ENCODE assay signal across 8 cellular contexts in genomic region chr19:8569066-8569761, GRCh38. TPM values are rescaled to one million over a fixed set of nuclear protein-coding genes. Genes with fewer than 3 reads are reported as not detected.
A peak's percentile ranks its signal among the peaks of the same experiment; 100 is the strongest.
DNase-seq lines count a peak whose midpoint lies in the region; ATAC-seq and TF ChIP-seq lines count a peak whose summit lies in the region.

No MANE protein-coding gene starts in this region.

- peak overlapping the region; percentile 80 to 92 (median 88) for H3K4me3 Mint-ChIP-seq in CD4-positive, CD25-positive, alpha-beta regulatory T cell
- H3K4me3 Mint-ChIP-seq in endothelial cell (ENCODE audit: unreplicated experiment) = no peak overlapping the region

- H3K36me3 Mint-ChIP-seq in CD4-positive, CD25-positive, alpha-beta regulatory T cell = peaks cover 10% of the 10 kb centered on the region
- H3K36me3 Mint-ChIP-seq in endothelial cell (ENCODE audit: low read depth, unreplicated experiment) = peaks cover 4% of the 10 kb centered on the region

- DNase-seq in CD4-positive, CD25-positive, alpha-beta regulatory T cell = peak; percentile 35 to 93 (median 40)
- DNase-seq in NB4 (ENCODE audit: low read depth) (peak; percentile 100), foreskin keratinocyte (peak in 1 of 2 donors; percentile 44), D341Med (ENCODE audit: low spot score) (no peak), endothelial cell (ENCODE audit: low spot score) (no peak)
- DNase-seq in activated CD8-positive, alpha-beta memory T cell treated with anti-CD3 and anti-CD28 coated beads, Interleukin-2, amount 50 U/mL, for 1 hour (ENCODE audit: extremely low read depth) = peak; percentile 54
- peak; percentile 53 to 59 for DNase-seq in stimulated activated CD4-positive, alpha-beta T cell treated with anti-CD3 and anti-CD28 coated beads, Interleukin-2, amount 100 ng/mL, for 24 hours

- H3K27ac ChIP-seq in CD4-positive, CD25-positive, alpha-beta regulatory T cell (ENCODE audit: insufficient read depth, low read length, poor library complexity, severe bottlenecking) = peak overlapping the region; percentile 71
- no peak overlapping the region for H3K27ac ChIP-seq in foreskin keratinocyte

- peaks cover 18 to 80% (median 50%) of the 10 kb centered on the region in 4 donors for H3K4me1 Mint-ChIP-seq in CD4-positive, CD25-positive, alpha-beta regulatory T cell
- peaks cover 3% of the 10 kb centered on the region for H3K4me1 Mint-ChIP-seq in endothelial cell (ENCODE audit: unreplicated experiment)

- peaks cover 74% of the 10 kb centered on the region for H3K4me1 ChIP-seq in CD4-positive, CD25-positive, alpha-beta regulatory T cell (ENCODE audit: control insufficient read depth, insufficient read depth, low read length, poor library complexity, severe bottlenecking)
- no peaks in the 10 kb centered on the region for H3K4me1 ChIP-seq in foreskin keratinocyte

- H3K27me3 ChIP-seq in CD4-positive, CD25-positive, alpha-beta regulatory T cell (ENCODE audit: control insufficient read depth, insufficient read depth, low read length) = no peaks in the 10 kb centered on the region
- H3K27me3 ChIP-seq in foreskin keratinocyte = no peaks in the 10 kb centered on the region

- peaks cover 0 to 4% (median 0%) of the 10 kb centered on the region in 7 donors for H3K9me3 Mint-ChIP-seq in CD4-positive, CD25-positive, alpha-beta regulatory T cell
- H3K9me3 Mint-ChIP-seq in endothelial cell (ENCODE audit: unreplicated experiment) = no peaks in the 10 kb centered on the region

- peaks cover 4% of the 10 kb centered on the region for H3K36me3 ChIP-seq in CD4-positive, CD25-positive, alpha-beta regulatory T cell (ENCODE audit: control insufficient read depth, insufficient read depth, low read length)

- H3K4me3 ChIP-seq in CD4-positive, CD25-positive, alpha-beta regulatory T cell (ENCODE audit: low read depth, low read length) = peak overlapping the region; percentile 65
- peak overlapping the region; percentile 43 for H3K4me3 ChIP-seq in NB4 (ENCODE audit: low read depth, low read length)

- peak; percentile 67 for ATAC-seq in CD4-positive, CD25-positive, alpha-beta regulatory T cell (ENCODE audit: low read depth in 2 of 2)
- peak; percentile 81 for ATAC-seq in GM21723 (IDR thresholded peaks at IDR 0.05; ENCODE audit: unreplicated experiment)
- ATAC-seq in foreskin keratinocyte = peak; percentile 40

- H3K27ac Mint-ChIP-seq in CD4-positive, CD25-positive, alpha-beta regulatory T cell = peak overlapping the region; percentile 92 to 97 (median 96)
- no peak overlapping the region for H3K27ac Mint-ChIP-seq in endothelial cell (ENCODE audit: unreplicated experiment)

- TF ChIP-seq POLR2A in NB4 (IDR thresholded peaks at IDR 0.05; ENCODE audit: extremely low read depth, insufficient read length) = no peak

- H3K27me3 Mint-ChIP-seq in CD4-positive, CD25-positive, alpha-beta regulatory T cell = no peaks in the 10 kb centered on the region
- H3K27me3 Mint-ChIP-seq in endothelial cell (ENCODE audit: unreplicated experiment) = peaks cover 7% of the 10 kb centered on the region

- TF ChIP-seq CTCF in NB4 (IDR thresholded peaks at IDR 0.05; ENCODE audit: low read depth, low read length) = peak; percentile 40
- TF ChIP-seq CTCF in foreskin keratinocyte (conservative IDR thresholded peaks at IDR 0.05) = no peak
- TF ChIP-seq CTCF in endothelial cell (IDR thresholded peaks at IDR 0.05; ENCODE audit: unreplicated experiment) = no peak

- no peaks in the 10 kb centered on the region for H3K9me3 ChIP-seq in CD4-positive, CD25-positive, alpha-beta regulatory T cell (ENCODE audit: control insufficient read depth in 2 of 2, low read length in 2 of 2)

RNA-seq across cellular contexts. Expression of gene MYO1F, which starts 8.0 kb away (rescaled TPM):
- 289 TPM for total RNA-seq in CD4-positive, CD25-positive, alpha-beta regulatory T cell
- polyA plus RNA-seq in CD4-positive, CD25-positive, alpha-beta regulatory T cell = 10 to 100 TPM; 45.3 to 79.3 (median 61.5) TPM
- 0.07 and 0.11 TPM in 2 replicates for total RNA-seq in foreskin keratinocyte
- polyA plus RNA-seq in foreskin keratinocyte = 0.10 and 0.17 TPM in 2 replicates
- total RNA-seq in endothelial cell (ENCODE audit: unreplicated experiment) = 3.2 TPM

RNA-seq across cellular contexts. Expression of gene ADAMTS10, which starts 41.3 kb away (rescaled TPM):
- 17.9 TPM for total RNA-seq in CD4-positive, CD25-positive, alpha-beta regulatory T cell
- 1 to 10 TPM in 1 of 4 donors, under 1 TPM in 3; 0.42 to 1.2 (median 0.52) TPM for polyA plus RNA-seq in CD4-positive, CD25-positive, alpha-beta regulatory T cell
- total RNA-seq in foreskin keratinocyte = not detected in 2 replicates
- polyA plus RNA-seq in foreskin keratinocyte = not detected in 2 replicates
- total RNA-seq in endothelial cell (ENCODE audit: unreplicated experiment) = 58.7 TPM

RNA-seq across cellular contexts. Expression of gene ZNF414, which starts 55.2 kb away (rescaled TPM):
- 35.1 TPM for total RNA-seq in CD4-positive, CD25-positive, alpha-beta regulatory T cell
- 10 to 100 TPM in 3 of 4 donors, 1 to 10 TPM in 1; 9.7 to 15.0 (median 12.6) TPM for polyA plus RNA-seq in CD4-positive, CD25-positive, alpha-beta regulatory T cell
- total RNA-seq in foreskin keratinocyte (5.7 and 6.0 TPM in 2 replicates), endothelial cell (ENCODE audit: unreplicated experiment) (22.9 TPM)
- 14.0 and 15.7 TPM in 2 replicates for polyA plus RNA-seq in foreskin keratinocyte

Comparison
In these comparisons a context has a peak if more than half of its experiments do, and no peak if none do; other contexts are left out.
1. DNase-seq: peak in CD4-positive, CD25-positive, alpha-beta regulatory T cell (3 of 3), NB4 (single experiment), activated CD8-positive, alpha-beta memory T cell treated with anti-CD3 and anti-CD28 coated beads, Interleukin-2, amount 50 U/mL, for 1 hour (single experiment) and stimulated activated CD4-positive, alpha-beta T cell treated with anti-CD3 and anti-CD28 coated beads, Interleukin-2, amount 100 ng/mL, for 24 hours (2 of 2); none in D341Med (single experiment) and endothelial cell (single experiment).
2. RNA of gene MYO1F, which starts 8.0 kb away (total RNA-seq): 289 TPM in CD4-positive, CD25-positive, alpha-beta regulatory T cell (single experiment); 3.2 TPM in endothelial cell (single experiment) and 0.07 to 0.11 TPM in foreskin keratinocyte; every median in the first group is over 10 times any median in the second.
3. RNA of gene ADAMTS10, which starts 41.3 kb away (total RNA-seq): 58.7 TPM in endothelial cell (single experiment) and 17.9 TPM in CD4-positive, CD25-positive, alpha-beta regulatory T cell (single experiment); not detected in foreskin keratinocyte; every median in the first group is over 10 times any median in the second.
4. Peak in every context shown above with its lines, with median percentiles within 50 percentile points of each other: ATAC-seq.